21 cellular contexts compared by ENCODE assay signal in the genomic region with DNA sequence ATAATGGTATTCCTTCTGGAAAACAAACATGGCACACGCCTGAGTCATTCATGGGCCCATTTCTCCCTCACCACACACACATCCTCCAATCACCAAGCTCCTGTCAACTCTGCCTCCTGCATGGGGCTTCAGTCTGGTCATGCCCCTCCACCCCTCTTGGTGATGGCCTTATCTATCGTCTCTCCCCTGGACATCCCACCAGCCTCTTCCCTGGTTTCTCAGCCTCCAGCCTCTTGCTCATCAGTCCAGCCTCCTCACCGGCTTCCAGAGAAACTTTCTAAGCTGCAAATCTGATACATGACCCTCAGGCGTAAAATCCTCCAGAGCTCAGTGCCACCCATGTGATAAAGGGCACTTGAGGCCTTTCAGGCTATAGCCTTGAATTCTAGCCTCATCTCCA.
"Had no signal": no experiment of that assay in that cellular context is flagged by ENCODE, and none has a peak within 500 bp of the region (broad histone marks: within the 10 kb centered on the region; RNA-seq: fewer than 3 reads in every experiment).

No MANE protein-coding gene starts in this region.

- H3K27me3 ChIP-seq: cardiac muscle cell, gastrocnemius medialis, transverse colon, vagina had no signal

- DNase-seq: activated gamma-delta T cell; activated naive CD4-positive, alpha-beta T cell treated with anti-CD3 and anti-CD28 coated beads, Interleukin-2, amount 50 U/mL, for 16 hours; activated naive CD8-positive, alpha-beta T cell treated with anti-CD3 and anti-CD28 coated beads, Interleukin-2, amount 50 U/mL, for 24 hours; activated T-cell treated with anti-CD3 and anti-CD28 coated beads, Interleukin-2, amount 50 U/mL, for 72 hours; dorsolateral prefrontal cortex; esophagus squamous epithelium; gastrocnemius medialis; left cardiac atrium; mesenchymal stem cell; mucosa of descending colon; nephron progenitor cell; nucleus accumbens; posterior cingulate gyrus; stimulated activated CD4-positive, alpha-beta T cell treated with anti-CD3 and anti-CD28 coated beads, Interleukin-4, amount 100 ng/mL, for 1 hour; stimulated activated naive CD4-positive, alpha-beta T cell; transverse colon had no signal

- H3K27ac ChIP-seq: cardiac muscle cell, dorsolateral prefrontal cortex, esophagus squamous epithelium, gastrocnemius medialis, transverse colon, vagina, VCaP had no signal

- H3K9me3 ChIP-seq: esophagus squamous epithelium, gastrocnemius medialis, mucosa of descending colon, transverse colon, vagina had no signal

- H3K4me1 ChIP-seq: esophagus squamous epithelium, gastrocnemius medialis, vagina had no signal

- H3K36me3 ChIP-seq: cardiac muscle cell, esophagus squamous epithelium, gastrocnemius medialis, transverse colon, vagina had no signal

- H3K4me3 ChIP-seq: cardiac muscle cell, dorsolateral prefrontal cortex, esophagus squamous epithelium, gastrocnemius medialis, mucosa of descending colon, transverse colon, vagina had no signal

- ATAC-seq: activated naive CD8-positive, alpha-beta T cell treated with anti-CD3 and anti-CD28 coated beads, Interleukin-2, amount 50 U/mL, for 24 hours; activated T-cell treated with anti-CD3 and anti-CD28 coated beads, Interleukin-2, amount 50 U/mL, for 72 hours; gastrocnemius medialis; left cardiac atrium; mucosa of descending colon; SK-N-SH treated with all-trans-retinoic acid at 6 μM for 48 hours had no signal

- FAIRE-seq: islet of Langerhans had no signal
